In the genomic region with DNA sequence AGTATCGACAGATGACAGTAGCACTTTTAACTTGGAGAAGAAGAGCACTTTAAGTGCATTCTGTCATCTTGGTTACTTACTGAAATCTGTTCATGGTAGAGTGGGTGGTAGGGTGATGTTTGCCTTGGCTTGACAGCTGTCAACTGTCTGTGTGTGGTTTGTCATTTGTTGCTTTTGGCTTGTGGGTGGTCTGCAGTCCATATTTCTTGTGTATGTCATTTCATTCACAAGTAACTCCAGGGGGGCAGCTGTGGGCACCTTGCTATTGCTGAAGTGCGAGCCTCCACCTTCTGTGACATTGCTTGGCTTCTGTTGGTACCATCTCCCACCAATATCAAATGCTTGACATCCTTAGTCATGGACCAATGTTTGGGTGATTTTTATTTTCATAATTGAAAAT, we compare ENCODE assay signal across 30 cellular contexts.
"Had no signal": no experiment of that assay in that cellular context is flagged by ENCODE, and none has a peak within 500 bp of the region (broad histone marks: within the 10 kb centered on the region; RNA-seq: fewer than 3 reads in every experiment).

No MANE protein-coding gene starts in this region.

- DNase-seq: activated B cell treated with CpG ODN at 0.5 μM for 24 hours; activated CD4-positive, alpha-beta T cell treated with anti-CD3 and anti-CD28 coated beads for 48 hours; activated CD4-positive, alpha-beta T cell treated with anti-CD3 and anti-CD28 coated beads, Interleukin-2, amount 50 U/mL, for 1 hour; activated CD4-positive, alpha-beta T cell treated with anti-CD3 and anti-CD28 coated beads, Interleukin-2, amount 50 U/mL, for 48 hours; activated CD8-positive, alpha-beta memory T cell treated with anti-CD3 and anti-CD28 coated beads for 24 hours; activated CD8-positive, alpha-beta T cell treated with anti-CD3 and anti-CD28 coated beads for 36 hours; activated effector memory CD4-positive, alpha-beta T cell treated with Interleukin-2 at 50 U/mL for 16 hours; activated gamma-delta T cell treated with Interleukin-2 at 50 U/mL for 16 hours; activated naive CD4-positive, alpha-beta T cell treated with anti-CD3 and anti-CD28 coated beads, Interleukin-2, amount 50 U/mL, for 16 hours; activated naive CD4-positive, alpha-beta T cell treated with Interleukin-2 at 50 U/mL for 16 hours; activated T-cell treated with anti-CD3 and anti-CD28 coated beads, Interleukin-2, amount 50 U/mL, for 4 hours; amniotic stem cell; anterior cingulate cortex; brain microvascular endothelial cell; caudate nucleus; cerebellar nuclear complex; colonic mucosa; effector CD8-positive, alpha-beta T cell; esophagus squamous epithelium; foreskin melanocyte; T-helper 1 cell; T-helper 17 cell; T1000; WERI-Rb-1 had no signal

- FAIRE-seq: endometrium, endothelial cell of umbilical vein had no signal

- ATAC-seq: activated CD4-positive, CD25-positive, alpha-beta regulatory T cell treated with anti-CD3 and anti-CD28 coated beads, Interleukin-2, amount 50 U/mL, for 24 hours; activated CD8-positive, alpha-beta T cell treated with anti-CD3 and anti-CD28 coated beads for 36 hours; activated T-cell treated with anti-CD3 and anti-CD28 coated beads, Interleukin-2, amount 50 U/mL, for 4 hours; activated T-helper 17 cell treated with anti-CD3 and anti-CD28 coated beads, Interleukin-2, amount 50 U/mL, for 72 hours; gastroesophageal sphincter; T-helper 17 cell had no signal

- H3K27ac ChIP-seq: brain microvascular endothelial cell, colonic mucosa, epithelial cell of prostate, esophagus squamous epithelium, gastroesophageal sphincter, WERI-Rb-1 had no signal

- H3K4me3 ChIP-seq: colonic mucosa, esophagus squamous epithelium, gastroesophageal sphincter had no signal

- H3K4me1 ChIP-seq: colonic mucosa, esophagus squamous epithelium, gastroesophageal sphincter had no signal

- H3K36me3 ChIP-seq: brain microvascular endothelial cell, colonic mucosa, esophagus squamous epithelium, gastroesophageal sphincter, WERI-Rb-1 had no signal

- H3K27me3 ChIP-seq: brain microvascular endothelial cell, colonic mucosa, esophagus squamous epithelium, gastroesophageal sphincter had no signal

- H3K9me3 ChIP-seq: colonic mucosa, esophagus squamous epithelium, gastroesophageal sphincter had no signal
